Comparison of ENCODE assay signal across 29 cellular contexts in genomic region chr4:141620715-141621114, GRCh38.
"Had no signal": no experiment of that assay in that cellular context is flagged by ENCODE, and none has a peak within 500 bp of the region (broad histone marks: within the 10 kb centered on the region; RNA-seq: fewer than 3 reads in every experiment).

No MANE protein-coding gene starts in this region.

- FAIRE-seq: urothelium cell line had no signal

- H3K27me3 Mint-ChIP-seq: stimulated activated memory B cell treated with anti-CD40 and anti-IgM and Interleukin-4, amounts not matched to agents 10 μg/mL and 1 μg/mL and 100 μg/mL, for 72 hours; stimulated activated naive B cell treated with anti-CD40 and anti-IgM and Interleukin-4, amounts not matched to agents 10 μg/mL and 1 μg/mL and 100 μg/mL, for 72 hours; stimulated activated naive CD8-positive, alpha-beta T cell treated with anti-CD3 and anti-CD28 coated beads, Interleukin-15, amount 100 ng/mL, for 72 hours; type B pancreatic cell had no signal

- H3K4me1 ChIP-seq: stomach, suprapubic skin, testis, thyroid gland, tibial artery, tibial nerve, transverse colon, upper lobe of left lung, upper lobe of right lung, uterus, vagina had no signal

- H3K4me3 Mint-ChIP-seq: stimulated activated effector memory CD8-positive, alpha-beta T cell treated with anti-CD3 and anti-CD28 coated beads, Interleukin-12 subunit alpha, Interleukin-12 subunit beta, amount 100 ng/mL, for 72 hours; stimulated activated memory B cell treated with anti-CD40 and anti-IgM and Interleukin-4, amounts not matched to agents 10 μg/mL and 1 μg/mL and 100 μg/mL, for 72 hours; stimulated activated naive B cell treated with anti-CD40 and anti-IgM and Interleukin-4, amounts not matched to agents 10 μg/mL and 1 μg/mL and 100 μg/mL, for 72 hours; stimulated activated naive CD8-positive, alpha-beta T cell treated with anti-CD3 and anti-CD28 coated beads, Interleukin-15, amount 100 ng/mL, for 72 hours; stimulated activated naive CD8-positive, alpha-beta T cell treated with anti-CD3 and anti-CD28 coated beads, Interleukin-15, Interleukin-2, amounts not matched to agents 100 ng/mL and 50 ng/mL, for 24 hours; type B pancreatic cell had no signal

- H3K4me3 ChIP-seq: stomach, suprapubic skin, testis, thoracic aorta, thyroid gland, tibial artery, tibial nerve, transverse colon, upper lobe of left lung, upper lobe of right lung, uterus, vagina had no signal

- H3K4me1 Mint-ChIP-seq: stimulated activated effector memory CD8-positive, alpha-beta T cell treated with anti-CD3 and anti-CD28 coated beads, Interleukin-12 subunit alpha, Interleukin-12 subunit beta, amount 100 ng/mL, for 72 hours; stimulated activated memory B cell treated with anti-CD40 and anti-IgM and Interleukin-4, amounts not matched to agents 10 μg/mL and 1 μg/mL and 100 μg/mL, for 72 hours; stimulated activated naive B cell treated with anti-CD40 and anti-IgM and Interleukin-4, amounts not matched to agents 10 μg/mL and 1 μg/mL and 100 μg/mL, for 72 hours; stimulated activated naive CD8-positive, alpha-beta T cell treated with anti-CD3 and anti-CD28 coated beads, Interleukin-15, amount 100 ng/mL, for 72 hours had no signal

- H3K27ac Mint-ChIP-seq: stimulated activated effector memory CD8-positive, alpha-beta T cell treated with anti-CD3 and anti-CD28 coated beads, Interleukin-12 subunit alpha, Interleukin-12 subunit beta, amount 100 ng/mL, for 72 hours; stimulated activated memory B cell treated with anti-CD40 and anti-IgM and Interleukin-4, amounts not matched to agents 10 μg/mL and 1 μg/mL and 100 μg/mL, for 72 hours; stimulated activated naive B cell treated with anti-CD40 and anti-IgM and Interleukin-4, amounts not matched to agents 10 μg/mL and 1 μg/mL and 100 μg/mL, for 72 hours; stimulated activated naive CD8-positive, alpha-beta T cell treated with anti-CD3 and anti-CD28 coated beads, Interleukin-15, amount 100 ng/mL, for 72 hours; stimulated activated naive CD8-positive, alpha-beta T cell treated with anti-CD3 and anti-CD28 coated beads, Interleukin-15, Interleukin-2, amounts not matched to agents 100 ng/mL and 50 ng/mL, for 24 hours; type B pancreatic cell had no signal

- H3K27me3 ChIP-seq: stomach, suprapubic skin, testis, thyroid gland, tibial artery, tibial nerve, transverse colon, upper lobe of left lung, upper lobe of right lung, uterus, vagina had no signal

- H3K27ac ChIP-seq: stomach, suprapubic skin, testis, thoracic aorta, thyroid gland, tibial artery, tibial nerve, transverse colon, upper lobe of left lung, upper lobe of right lung, uterus, vagina had no signal

- ATAC-seq: stimulated activated effector memory CD8-positive, alpha-beta T cell treated with anti-CD3 and anti-CD28 coated beads, Interleukin-12 subunit alpha, Interleukin-12 subunit beta, amount 100 ng/mL, for 72 hours; stimulated activated memory B cell treated with anti-CD40 and anti-IgM and Interleukin-4, amounts not matched to agents 10 μg/mL and 1 μg/mL and 100 μg/mL, for 72 hours; stimulated activated naive B cell treated with anti-CD40 and anti-IgM and Interleukin-4, amounts not matched to agents 10 μg/mL and 1 μg/mL and 100 μg/mL, for 72 hours; stimulated activated naive CD8-positive, alpha-beta T cell treated with anti-CD3 and anti-CD28 coated beads, Interleukin-15, amount 100 ng/mL, for 72 hours; stimulated activated naive CD8-positive, alpha-beta T cell treated with anti-CD3 and anti-CD28 coated beads, Interleukin-15, Interleukin-2, amounts not matched to agents 100 U/mL and 50 U/mL, for 24 hours; upper lobe of right lung had no signal

- H3K36me3 Mint-ChIP-seq: stimulated activated effector memory CD8-positive, alpha-beta T cell treated with anti-CD3 and anti-CD28 coated beads, Interleukin-12 subunit alpha, Interleukin-12 subunit beta, amount 100 ng/mL, for 72 hours; stimulated activated memory B cell treated with anti-CD40 and anti-IgM and Interleukin-4, amounts not matched to agents 10 μg/mL and 1 μg/mL and 100 μg/mL, for 72 hours; type B pancreatic cell had no signal

- H3K36me3 ChIP-seq: stomach, suprapubic skin, thoracic aorta, thyroid gland, tibial artery, tibial nerve, transverse colon, upper lobe of left lung, upper lobe of right lung, uterus, vagina had no signal

- DNase-seq: stimulated activated CD4-positive, alpha-beta T cell treated with anti-CD3 and anti-CD28 coated beads, Interleukin-2, amount 100 ng/mL, for 48 hours; stimulated activated CD4-positive, alpha-beta T cell treated with anti-CD3 and anti-CD28 coated beads, Interleukin-4, amount 100 ng/mL, for 1 hour; stimulated activated CD4-positive, alpha-beta T cell treated with anti-CD3 and anti-CD28 coated beads, Interleukin-4, amount 100 ng/mL, for 24 hours; stimulated activated CD4-positive, alpha-beta T cell treated with anti-CD3 and anti-CD28 coated beads, Interleukin-4, amount 100 ng/mL, for 4 hours; stimulated activated CD8-positive, alpha-beta memory T cell treated with anti-CD3 and anti-CD28 coated beads, Interleukin-4, amount 100 ng/mL, for 48 hours; stimulated activated naive B cell treated with anti-CD40 and anti-IgM and Interleukin-4, amounts not matched to agents 10 μg/mL and 1 μg/mL and 100 μg/mL, for 72 hours; stimulated activated naive CD4-positive, alpha-beta T cell; stimulated activated naive CD4-positive, alpha-beta T cell treated with Interleukin-2 at 50 U/mL for 16 hours; stimulated activated naive CD8-positive, alpha-beta T cell treated with anti-CD3 and anti-CD28 coated beads, Interleukin-15, amount 100 ng/mL, for 72 hours; stimulated activated naive CD8-positive, alpha-beta T cell treated with anti-CD3 and anti-CD28 coated beads, Interleukin-15, Interleukin-2, amounts not matched to agents 100 U/mL and 50 U/mL, for 24 hours; stomach; substantia nigra; testis; thyroid gland; tibial artery; transverse colon; trophoblast cell; upper lobe of left lung; upper lobe of right lung; uterus had no signal

- H3K9me3 ChIP-seq: stomach, suprapubic skin, testis, thoracic aorta, thyroid gland, tibial artery, tibial nerve, transverse colon, upper lobe of left lung, upper lobe of right lung, uterus, vagina had no signal
